ENCODE assay signal across 29 cellular contexts in the genomic region with DNA sequence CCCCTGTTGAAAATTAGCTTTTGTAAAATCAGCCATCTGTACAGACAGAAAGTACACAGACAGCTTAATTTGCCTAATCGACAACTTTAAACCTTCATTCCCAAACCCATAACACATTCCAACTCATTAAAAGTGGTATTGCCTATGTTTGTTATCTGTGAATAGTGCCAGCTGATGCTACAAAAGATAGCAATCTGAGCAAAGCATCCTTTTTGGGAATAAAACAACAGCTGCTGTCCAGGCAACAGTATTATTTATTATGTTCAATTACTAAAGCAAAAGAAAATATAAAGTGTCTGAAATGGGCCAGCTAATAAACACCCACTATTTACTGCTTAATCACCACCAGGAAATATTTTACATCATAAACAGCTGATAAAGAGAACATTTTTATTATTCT.
"Had no signal": no experiment of that assay in that cellular context is flagged by ENCODE, and none has a peak within 500 bp of the region (broad histone marks: within the 10 kb centered on the region; RNA-seq: fewer than 3 reads in every experiment).

No MANE protein-coding gene starts in this region.

- H3K4me3 ChIP-seq: coronary artery, dorsolateral prefrontal cortex, esophagus muscularis mucosa, heart right ventricle, left lung, ovary, right lobe of liver, smooth muscle cell, suprapubic skin, transverse colon, upper lobe of right lung, uterus had no signal

- H3K4me1 Mint-ChIP-seq: naive thymus-derived CD8-positive, alpha-beta T cell had no signal

- H3K4me1 ChIP-seq: esophagus muscularis mucosa, heart right ventricle, left lung, right lobe of liver, upper lobe of right lung, uterus had no signal

- H3K27me3 ChIP-seq: esophagus muscularis mucosa, heart right ventricle, left lung, ovary, right lobe of liver, suprapubic skin, transverse colon, upper lobe of right lung, uterus had no signal

- DNase-seq: dorsolateral prefrontal cortex; effector CD4-positive, alpha-beta T cell; foreskin melanocyte; glutamatergic neuron; heart right ventricle; hippocampal formation; left cardiac atrium; left lung; mammary epithelial cell; mesendoderm; midbrain; naive thymus-derived CD8-positive, alpha-beta T cell; occipital lobe; ovary; posterior cingulate gyrus; right lobe of liver; stimulated activated CD4-positive, alpha-beta T cell treated with anti-CD3 and anti-CD28 coated beads, Interleukin-12 subunit alpha, Interleukin-12 subunit beta, amount 100 ng/mL, for 4 hours; stimulated activated CD4-positive, alpha-beta T cell treated with anti-CD3 and anti-CD28 coated beads, Interleukin-1b, Interleukin-23, amount 100 ng/mL, for 48 hours; stimulated activated CD4-positive, alpha-beta T cell treated with anti-CD3 and anti-CD28 coated beads, Interleukin-4, amount 100 ng/mL, for 1 hour; stimulated activated CD8-positive, alpha-beta memory T cell treated with anti-CD3 and anti-CD28 coated beads, Interleukin-4, amount 100 ng/mL, for 48 hours; stimulated activated naive CD4-positive, alpha-beta T cell; stimulated activated naive CD8-positive, alpha-beta T cell treated with anti-CD3 and anti-CD28 coated beads, Interleukin-15, amount 100 ng/mL, for 72 hours; transverse colon; upper lobe of right lung; uterus had no signal

- H3K9me3 ChIP-seq: esophagus muscularis mucosa, heart right ventricle, left lung, ovary, right lobe of liver, suprapubic skin, transverse colon, upper lobe of right lung, uterus had no signal

- H3K27ac Mint-ChIP-seq: stimulated activated naive CD8-positive, alpha-beta T cell treated with anti-CD3 and anti-CD28 coated beads, Interleukin-15, amount 100 ng/mL, for 72 hours had no signal

- H3K4me3 Mint-ChIP-seq: naive thymus-derived CD8-positive, alpha-beta T cell; stimulated activated naive CD8-positive, alpha-beta T cell treated with anti-CD3 and anti-CD28 coated beads, Interleukin-15, amount 100 ng/mL, for 72 hours had no signal

- H3K27ac ChIP-seq: coronary artery, dorsolateral prefrontal cortex, esophagus muscularis mucosa, heart right ventricle, left lung, ovary, right lobe of liver, suprapubic skin, transverse colon, upper lobe of right lung had no signal

- ATAC-seq: heart right ventricle; left cardiac atrium; left lung; naive thymus-derived CD8-positive, alpha-beta T cell; stimulated activated naive CD8-positive, alpha-beta T cell treated with anti-CD3 and anti-CD28 coated beads, Interleukin-15, amount 100 ng/mL, for 72 hours; upper lobe of right lung had no signal

- H3K36me3 ChIP-seq: esophagus muscularis mucosa, heart right ventricle, left lung, ovary, right lobe of liver, suprapubic skin, transverse colon, upper lobe of right lung, uterus had no signal
